In genomic region chr20:652611-653109, GRCh38 we compare ENCODE assay signal across 1 cellular context.
A peak's percentile ranks its signal among the peaks of the same experiment; 100 is the strongest.
TF ChIP-seq lines count a peak whose summit lies in the region.

No MANE protein-coding gene starts in this region.

TF ChIP-seq in HepG2, 621 proteins besides CTCF, POLR2A, EP300 and RAD21 (continued from another document and continues in another):
- TF ChIP-seq, protein P1, sequence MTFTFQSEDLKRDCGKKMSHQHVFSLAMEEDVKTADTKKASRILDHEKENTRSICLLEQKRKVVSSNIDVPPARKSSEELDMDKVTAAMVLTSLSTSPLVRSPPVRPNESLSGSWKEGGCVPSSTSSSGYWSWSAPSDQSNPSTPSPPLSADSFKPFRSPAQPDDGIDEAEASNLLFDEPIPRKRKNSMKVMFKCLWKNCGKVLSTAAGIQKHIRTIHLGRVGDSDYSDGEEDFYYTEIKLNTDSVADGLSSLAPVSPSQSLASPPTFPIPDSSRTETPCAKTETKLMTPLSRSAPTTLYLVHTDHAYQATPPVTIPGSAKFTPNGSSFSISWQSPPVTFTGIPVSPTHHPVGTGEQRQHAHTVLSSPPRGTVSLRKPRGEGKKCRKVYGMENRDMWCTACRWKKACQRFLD (CRISPR knock-in tag; IDR thresholded peaks at IDR 0.05; ENCODE audit: borderline replicate concordance) = peak; percentile 7
- no peak for TF ChIP-seq HIVEP1 (CRISPR knock-in tag; IDR thresholded peaks at IDR 0.05)
- TF ChIP-seq, protein P2, sequence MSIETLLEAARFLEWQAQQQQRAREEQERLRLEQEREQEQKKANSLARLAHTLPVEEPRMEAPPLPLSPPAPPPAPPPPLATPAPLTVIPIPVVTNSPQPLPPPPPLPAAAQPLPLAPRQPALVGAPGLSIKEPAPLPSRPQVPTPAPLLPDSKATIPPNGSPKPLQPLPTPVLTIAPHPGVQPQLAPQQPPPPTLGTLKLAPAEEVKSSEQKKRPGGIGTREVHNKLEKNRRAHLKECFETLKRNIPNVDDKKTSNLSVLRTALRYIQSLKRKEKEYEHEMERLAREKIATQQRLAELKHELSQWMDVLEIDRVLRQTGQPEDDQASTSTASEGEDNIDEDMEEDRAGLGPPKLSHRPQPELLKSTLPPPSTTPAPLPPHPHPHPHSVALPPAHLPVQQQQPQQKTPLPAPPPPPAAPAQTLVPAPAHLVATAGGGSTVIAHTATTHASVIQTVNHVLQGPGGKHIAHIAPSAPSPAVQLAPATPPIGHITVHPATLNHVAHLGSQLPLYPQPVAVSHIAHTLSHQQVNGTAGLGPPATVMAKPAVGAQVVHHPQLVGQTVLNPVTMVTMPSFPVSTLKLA (IDR thresholded peaks at IDR 0.05) = no peak
- 0 out of 2 replicates have a peak, but pooled peaks have one; percentile 2 for TF ChIP-seq SP5 (CRISPR knock-in tag; IDR thresholded peaks at IDR 0.05; ENCODE audit: borderline replicate concordance, low read depth)
- no peak for TF ChIP-seq HOMEZ (CRISPR knock-in tag; IDR thresholded peaks at IDR 0.05; ENCODE audit: low read depth)
- TF ChIP-seq ZBTB3 (CRISPR knock-in tag; IDR thresholded peaks at IDR 0.05; ENCODE audit: borderline replicate concordance, low read depth) = no peak
- TF ChIP-seq ZBTB38 (CRISPR knock-in tag; IDR thresholded peaks at IDR 0.05) = no peak
- no peak for TF ChIP-seq ZNF430 (CRISPR knock-in tag; IDR thresholded peaks at IDR 0.05)
- no peak for TF ChIP-seq SKI (IDR thresholded peaks at IDR 0.05; ENCODE audit: partially characterized antibody)
- no peak; the same call in 1 of the 2 replicates for TF ChIP-seq ZFP1 (CRISPR knock-in tag; IDR thresholded peaks at IDR 0.05)
- TF ChIP-seq, protein P3, sequence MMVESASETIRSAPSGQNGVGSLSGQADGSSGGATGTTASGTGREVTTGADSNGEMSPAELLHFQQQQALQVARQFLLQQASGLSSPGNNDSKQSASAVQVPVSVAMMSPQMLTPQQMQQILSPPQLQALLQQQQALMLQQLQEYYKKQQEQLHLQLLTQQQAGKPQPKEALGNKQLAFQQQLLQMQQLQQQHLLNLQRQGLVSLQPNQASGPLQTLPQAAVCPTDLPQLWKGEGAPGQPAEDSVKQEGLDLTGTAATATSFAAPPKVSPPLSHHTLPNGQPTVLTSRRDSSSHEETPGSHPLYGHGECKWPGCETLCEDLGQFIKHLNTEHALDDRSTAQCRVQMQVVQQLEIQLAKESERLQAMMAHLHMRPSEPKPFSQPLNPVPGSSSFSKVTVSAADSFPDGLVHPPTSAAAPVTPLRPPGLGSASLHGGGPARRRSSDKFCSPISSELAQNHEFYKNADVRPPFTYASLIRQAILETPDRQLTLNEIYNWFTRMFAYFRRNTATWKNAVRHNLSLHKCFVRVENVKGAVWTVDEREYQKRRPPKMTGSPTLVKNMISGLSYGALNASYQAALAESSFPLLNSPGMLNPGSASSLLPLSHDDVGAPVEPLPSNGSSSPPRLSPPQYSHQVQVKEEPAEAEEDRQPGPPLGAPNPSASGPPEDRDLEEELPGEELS (CRISPR knock-in tag; IDR thresholded peaks at IDR 0.05) = no peak
- TF ChIP-seq BORCS8-MEF2B (CRISPR knock-in tag; IDR thresholded peaks at IDR 0.05) = no peak; the same call in 1 of the 2 replicates
- no peak for TF ChIP-seq ZNF513 (CRISPR knock-in tag; conservative IDR thresholded peaks at IDR 0.05)
- TF ChIP-seq SALL2 (CRISPR knock-in tag; IDR thresholded peaks at IDR 0.05) = no peak
- TF ChIP-seq ZNF546 (CRISPR knock-in tag; conservative IDR thresholded peaks at IDR 0.05) = no peak
- TF ChIP-seq ZNF768 (CRISPR knock-in tag; IDR thresholded peaks at IDR 0.05) = peak; percentile 100
- TF ChIP-seq ZBTB49 (CRISPR knock-in tag; IDR thresholded peaks at IDR 0.05; ENCODE audit: borderline replicate concordance) = no peak
- TF ChIP-seq ZNF569 (CRISPR knock-in tag; IDR thresholded peaks at IDR 0.05; ENCODE audit: borderline replicate concordance) = no peak
- no peak for TF ChIP-seq NFE2L2 (IDR thresholded peaks at IDR 0.05; ENCODE audit: low read length)
- TF ChIP-seq ZNF713 (CRISPR knock-in tag; IDR thresholded peaks at IDR 0.05) = peak; percentile 7; the same call in 1 of the 2 replicates
- peak; percentile 77; the same call in 1 of the 2 replicates for TF ChIP-seq ZNF746 (CRISPR knock-in tag; IDR thresholded peaks at IDR 0.05)
- no peak for TF ChIP-seq HNRNPUL1 (IDR thresholded peaks at IDR 0.05; ENCODE audit: low read depth, low read length)
- no peak for TF ChIP-seq NPAS2 (CRISPR knock-in tag; IDR thresholded peaks at IDR 0.05; ENCODE audit: borderline replicate concordance)
- 0 out of 2 replicates have a peak, but pooled peaks have one; percentile 9 for TF ChIP-seq ZNF614 (CRISPR knock-in tag; IDR thresholded peaks at IDR 0.05; ENCODE audit: borderline replicate concordance)
- TF ChIP-seq HNRNPK (IDR thresholded peaks at IDR 0.05; ENCODE audit: low read depth, low read length, poor library complexity, severe bottlenecking) = no peak
- TF ChIP-seq, protein P4, sequence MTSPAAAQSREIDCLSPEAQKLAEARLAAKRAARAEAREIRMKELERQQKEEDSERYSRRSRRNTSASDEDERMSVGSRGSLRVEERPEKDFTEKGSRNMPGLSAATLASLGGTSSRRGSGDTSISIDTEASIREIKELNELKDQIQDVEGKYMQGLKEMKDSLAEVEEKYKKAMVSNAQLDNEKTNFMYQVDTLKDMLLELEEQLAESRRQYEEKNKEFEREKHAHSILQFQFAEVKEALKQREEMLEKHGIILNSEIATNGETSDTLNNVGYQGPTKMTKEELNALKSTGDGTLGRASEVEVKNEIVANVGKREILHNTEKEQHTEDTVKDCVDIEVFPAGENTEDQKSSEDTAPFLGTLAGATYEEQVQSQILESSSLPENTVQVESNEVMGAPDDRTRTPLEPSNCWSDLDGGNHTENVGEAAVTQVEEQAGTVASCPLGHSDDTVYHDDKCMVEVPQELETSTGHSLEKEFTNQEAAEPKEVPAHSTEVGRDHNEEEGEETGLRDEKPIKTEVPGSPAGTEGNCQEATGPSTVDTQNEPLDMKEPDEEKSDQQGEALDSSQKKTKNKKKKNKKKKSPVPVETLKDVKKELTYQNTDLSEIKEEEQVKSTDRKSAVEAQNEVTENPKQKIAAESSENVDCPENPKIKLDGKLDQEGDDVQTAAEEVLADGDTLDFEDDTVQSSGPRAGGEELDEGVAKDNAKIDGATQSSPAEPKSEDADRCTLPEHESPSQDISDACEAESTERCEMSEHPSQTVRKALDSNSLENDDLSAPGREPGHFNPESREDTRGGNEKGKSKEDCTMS (CRISPR knock-in tag; conservative IDR thresholded peaks at IDR 0.05) = no peak
- no peak for TF ChIP-seq SMARCC2 (IDR thresholded peaks at IDR 0.05)
- no peak for TF ChIP-seq XBP1 (CRISPR knock-in tag; IDR thresholded peaks at IDR 0.05)
- TF ChIP-seq ZNF44 (CRISPR knock-in tag; IDR thresholded peaks at IDR 0.05) = no peak
- TF ChIP-seq ERF (CRISPR knock-in tag; IDR thresholded peaks at IDR 0.05) = no peak
- no peak for TF ChIP-seq SIX1 (CRISPR knock-in tag; IDR thresholded peaks at IDR 0.05; ENCODE audit: borderline replicate concordance)
- no peak for TF ChIP-seq PCBP2 (optimal IDR thresholded peaks at IDR 0.05; ENCODE audit: low read depth, low read length, poor library complexity, severe bottlenecking)
- TF ChIP-seq ZNF615 (CRISPR knock-in tag; IDR thresholded peaks at IDR 0.05; ENCODE audit: borderline replicate concordance) = no peak
- no peak for TF ChIP-seq TRIM22 (IDR thresholded peaks at IDR 0.05)
- no peak; the same call in 1 of the 2 replicates for TF ChIP-seq ZNF33B (CRISPR knock-in tag; IDR thresholded peaks at IDR 0.05)
- no peak for TF ChIP-seq NKX3-1 (CRISPR knock-in tag; IDR thresholded peaks at IDR 0.05)
- TF ChIP-seq, protein P5, sequence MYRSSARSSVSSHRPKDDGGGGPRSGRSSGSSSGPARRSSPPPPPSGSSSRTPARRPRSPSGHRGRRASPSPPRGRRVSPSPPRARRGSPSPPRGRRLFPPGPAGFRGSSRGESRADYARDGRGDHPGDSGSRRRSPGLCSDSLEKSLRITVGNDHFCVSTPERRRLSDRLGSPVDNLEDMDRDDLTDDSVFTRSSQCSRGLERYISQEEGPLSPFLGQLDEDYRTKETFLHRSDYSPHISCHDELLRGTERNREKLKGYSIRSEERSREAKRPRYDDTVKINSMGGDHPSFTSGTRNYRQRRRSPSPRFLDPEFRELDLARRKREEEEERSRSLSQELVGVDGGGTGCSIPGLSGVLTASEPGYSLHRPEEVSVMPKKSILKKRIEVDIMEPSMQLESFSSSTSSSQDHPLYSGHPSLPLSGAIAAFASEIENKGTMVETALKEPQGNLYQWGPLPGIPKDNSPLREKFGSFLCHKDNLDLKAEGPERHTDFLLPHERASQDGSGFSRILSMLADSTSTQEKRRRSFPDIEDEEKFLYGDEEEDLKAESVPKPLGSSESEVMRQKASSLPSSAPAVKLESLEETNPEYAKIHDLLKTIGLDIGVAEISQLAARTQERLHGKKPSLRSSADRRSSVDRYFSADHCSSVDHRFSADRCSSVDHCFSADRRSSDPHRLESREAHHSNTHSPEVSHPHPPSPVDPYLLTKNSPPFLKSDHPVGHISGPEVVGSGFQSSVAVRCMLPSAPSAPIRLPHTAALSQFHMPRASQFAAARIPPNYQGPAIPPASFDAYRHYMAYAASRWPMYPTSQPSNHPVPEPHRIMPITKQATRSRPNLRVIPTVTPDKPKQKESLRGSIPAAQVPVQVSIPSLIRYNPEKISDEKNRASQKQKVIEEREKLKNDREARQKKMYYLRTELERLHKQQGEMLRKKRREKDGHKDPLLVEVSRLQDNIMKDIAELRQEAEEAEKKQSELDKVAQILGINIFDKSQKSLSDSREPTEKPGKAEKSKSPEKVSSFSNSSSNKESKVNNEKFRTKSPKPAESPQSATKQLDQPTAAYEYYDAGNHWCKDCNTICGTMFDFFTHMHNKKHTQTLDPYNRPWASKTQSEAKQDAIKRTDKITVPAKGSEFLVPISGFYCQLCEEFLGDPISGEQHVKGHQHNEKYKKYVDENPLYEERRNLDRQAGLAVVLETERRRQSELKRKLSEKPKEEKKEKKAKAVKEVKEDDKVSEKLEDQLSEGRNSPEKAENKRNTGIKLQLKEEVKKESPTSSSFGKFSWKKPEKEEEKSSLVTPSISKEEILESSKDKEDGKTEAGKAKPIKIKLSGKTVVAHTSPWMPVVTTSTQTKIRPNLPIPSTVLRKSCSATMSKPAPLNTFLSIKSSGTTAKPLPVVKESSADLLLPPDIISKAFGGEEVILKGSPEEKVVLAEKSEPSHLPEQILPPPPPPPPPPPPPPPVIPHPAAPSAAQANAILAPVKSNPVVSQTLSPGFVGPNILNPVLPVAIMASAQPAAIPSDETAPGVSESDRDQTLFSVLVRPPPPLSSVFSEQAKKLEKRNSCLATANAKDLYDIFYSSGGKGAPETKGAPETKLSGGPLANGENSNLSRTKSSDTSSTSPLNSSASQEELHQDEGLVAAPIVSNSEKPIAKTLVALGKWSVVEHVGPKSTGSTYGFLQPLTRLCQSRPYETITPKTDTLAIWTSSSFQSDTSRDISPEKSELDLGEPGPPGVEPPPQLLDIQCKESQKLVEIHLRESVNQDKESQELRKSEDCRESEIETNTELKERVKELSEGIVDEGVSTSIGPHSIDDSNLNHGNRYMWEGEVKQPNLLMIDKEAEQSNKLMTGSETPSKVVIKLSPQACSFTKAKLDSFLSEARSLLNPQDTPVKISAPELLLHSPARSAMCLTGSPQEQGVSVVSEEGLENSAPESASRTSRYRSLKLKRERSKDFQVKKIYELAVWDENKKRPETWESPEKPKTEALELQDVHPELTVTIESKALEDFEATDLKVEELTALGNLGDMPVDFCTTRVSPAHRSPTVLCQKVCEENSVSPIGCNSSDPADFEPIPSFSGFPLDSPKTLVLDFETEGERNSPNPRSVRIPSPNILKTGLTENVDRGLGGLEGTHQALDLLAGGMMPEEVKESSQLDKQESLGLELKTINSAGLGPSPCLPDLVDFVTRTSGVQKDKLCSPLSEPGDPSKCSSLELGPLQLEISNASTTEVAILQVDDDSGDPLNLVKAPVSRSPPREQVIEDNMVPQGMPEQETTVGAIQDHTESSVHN (CRISPR knock-in tag; IDR thresholded peaks at IDR 0.05) = no peak
